17 cellular contexts compared by ENCODE assay signal in the genomic region with DNA sequence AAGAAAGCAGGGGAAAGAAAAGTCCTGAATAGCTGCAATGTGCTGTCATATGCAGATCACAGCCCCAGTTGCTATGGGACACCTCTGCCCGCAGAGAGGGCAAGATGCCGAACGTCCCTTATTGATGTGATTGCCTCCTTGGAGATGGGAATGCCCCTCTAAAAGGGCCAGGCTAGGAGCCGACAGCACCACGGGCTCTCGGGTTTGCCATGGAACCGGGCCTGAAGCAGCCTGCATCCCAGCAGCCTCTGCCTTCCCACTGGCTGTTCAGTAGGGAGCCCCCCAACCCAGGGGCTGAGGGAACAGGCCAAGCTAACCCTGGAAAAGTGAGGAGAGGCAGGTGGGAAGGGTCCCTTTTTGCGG.
DNase-seq lines count a peak whose midpoint lies in the region; ATAC-seq and TF ChIP-seq lines count a peak whose summit lies in the region.
"Had no signal": no experiment of that assay in that cellular context is flagged by ENCODE, and none has a peak within 500 bp of the region (broad histone marks: within the 10 kb centered on the region; RNA-seq: fewer than 3 reads in every experiment).

No MANE protein-coding gene starts in this region.

- H3K27me3 ChIP-seq in esophagus squamous epithelium (no peaks in the 10 kb centered on the region), thoracic aorta (replicated peaks; ENCODE audit: insufficient read depth) (no peaks in the 10 kb centered on the region)
- H3K27me3 ChIP-seq: ascending aorta, ovary had no signal

- H3K9me3 ChIP-seq in esophagus squamous epithelium: no peaks in the 10 kb centered on the region
- no peaks in the 10 kb centered on the region for H3K9me3 ChIP-seq in thoracic aorta
- H3K9me3 ChIP-seq: ascending aorta, ovary had no signal

- no peak overlapping the region for H3K4me3 Mint-ChIP-seq in nephron progenitor cell
- no peak overlapping the region for H3K4me3 Mint-ChIP-seq in glutamatergic neuron (ENCODE audit: unreplicated experiment)
- H3K4me3 Mint-ChIP-seq in activated naive CD4-positive, alpha-beta T cell treated with anti-CD3 and anti-CD28 coated beads for 36 hours: no peak overlapping the region
- H3K4me3 Mint-ChIP-seq: activated CD4-positive, alpha-beta T cell treated with anti-CD3 and anti-CD28 coated beads, Interleukin-2, amount 10 ng/mL, durations not matched to agents 7 days and 5 days; activated T-cell treated with anti-CD3 and anti-CD28 coated beads, Interleukin-2, amount 50 U/mL, for 24 hours; CD14-positive monocyte; IgD-negative memory B cell had no signal

- CTCF ChIA-PET in activated naive CD4-positive, alpha-beta T cell treated with anti-CD3 and anti-CD28 coated beads for 36 hours (lab: Charles Lee): no interaction called here

- H3K9me3 Mint-ChIP-seq in nephron progenitor cell (peaks cover 26% of the 10 kb centered on the region), glutamatergic neuron (ENCODE audit: unreplicated experiment) (peaks cover 8% of the 10 kb centered on the region)
- H3K9me3 Mint-ChIP-seq in activated naive CD4-positive, alpha-beta T cell treated with anti-CD3 and anti-CD28 coated beads for 36 hours: no peaks in the 10 kb centered on the region
- H3K9me3 Mint-ChIP-seq: activated T-cell treated with anti-CD3 and anti-CD28 coated beads, Interleukin-2, amount 50 U/mL, for 24 hours had no signal

- peaks cover 90% of the 10 kb centered on the region for H3K4me1 Mint-ChIP-seq in nephron progenitor cell
- H3K4me1 Mint-ChIP-seq in glutamatergic neuron (ENCODE audit: low read depth, unreplicated experiment): peaks cover 1% of the 10 kb centered on the region
- peaks cover 16% of the 10 kb centered on the region for H3K4me1 Mint-ChIP-seq in activated naive CD4-positive, alpha-beta T cell treated with anti-CD3 and anti-CD28 coated beads for 36 hours (ENCODE audit: low read depth)

- WGBS in esophagus squamous epithelium, 2 donors: 87 to 91% methylated on average over 8 of the region's 8 CpGs

- peaks cover 1 to 51% (median 35%) of the 10 kb centered on the region in 3 donors for H3K4me1 ChIP-seq in esophagus squamous epithelium
- peaks cover 14 to 36% of the 10 kb centered on the region in 2 donors for H3K4me1 ChIP-seq in thoracic aorta (ENCODE audit: control insufficient read depth in 1 of 2, low read depth in 2 of 2)

- no peak for DNase-seq in esophagus squamous epithelium (lab: John Stamatoyannopoulos, UW)
- DNase-seq in nephron progenitor cell: no peak
- no peak for DNase-seq in thoracic aorta (ENCODE audit: low spot score)
- DNase-seq in NK-92 treated with Interleukin-12 subunit alpha and Interleukin-12 subunit beta, amount 100 ng/mL, for 24 hours (lab: John Stamatoyannopoulos, UW): no peak
- DNase-seq in glutamatergic neuron: no peak
- no peak for DNase-seq in activated naive CD4-positive, alpha-beta T cell treated with anti-CD3 and anti-CD28 coated beads for 36 hours
- DNase-seq: activated CD4-positive, alpha-beta T cell treated with anti-CD3 and anti-CD28 coated beads, Interleukin-2, amount 10 ng/mL, durations not matched to agents 7 days and 5 days; activated T-cell treated with anti-CD3 and anti-CD28 coated beads, Interleukin-2, amount 50 U/mL, for 24 hours; NCI-H1105; stimulated activated CD4-positive, alpha-beta T cell treated with anti-CD3 and anti-CD28 coated beads, Interleukin-2, amount 100 ng/mL, for 24 hours; T-helper 9 cell had no signal

- ATAC-seq in thoracic aorta (ENCODE audit: insufficient number of reproducible peaks, low FRiP score, low read depth): no peak
- ATAC-seq in GM18867 (IDR thresholded peaks at IDR 0.05; ENCODE audit: unreplicated experiment): no peak

- no peak for TF ChIP-seq POLR2A in esophagus squamous epithelium (IDR thresholded peaks at IDR 0.05)

- H3K36me3 Mint-ChIP-seq in nephron progenitor cell (ENCODE audit: low read depth) (peaks cover 26% of the 10 kb centered on the region), glutamatergic neuron (ENCODE audit: unreplicated experiment) (peaks cover 5% of the 10 kb centered on the region)
- no peaks in the 10 kb centered on the region for H3K36me3 Mint-ChIP-seq in activated naive CD4-positive, alpha-beta T cell treated with anti-CD3 and anti-CD28 coated beads for 36 hours (ENCODE audit: low read depth)
- H3K36me3 Mint-ChIP-seq: IgD-negative memory B cell had no signal

- peak overlapping the region; percentile 98 for H3K27ac Mint-ChIP-seq in nephron progenitor cell
- no peak overlapping the region for H3K27ac Mint-ChIP-seq in glutamatergic neuron (ENCODE audit: unreplicated experiment)
- no peak overlapping the region for H3K27ac Mint-ChIP-seq in activated naive CD4-positive, alpha-beta T cell treated with anti-CD3 and anti-CD28 coated beads for 36 hours
- H3K27ac Mint-ChIP-seq: activated CD4-positive, alpha-beta T cell treated with anti-CD3 and anti-CD28 coated beads, Interleukin-2, amount 10 ng/mL, durations not matched to agents 7 days and 5 days; activated T-cell treated with anti-CD3 and anti-CD28 coated beads, Interleukin-2, amount 50 U/mL, for 24 hours had no signal

- H3K27ac ChIP-seq in VCaP: peak overlapping the region; percentile 92
- peak overlapping the region in 3 of 4 donors; percentile 40 to 68 (median 45) for H3K27ac ChIP-seq in esophagus squamous epithelium
- peak overlapping the region; percentile 26 to 53 for H3K27ac ChIP-seq in thoracic aorta
- H3K27ac ChIP-seq: ovary had no signal

- H3K36me3 ChIP-seq in esophagus squamous epithelium: no peaks in the 10 kb centered on the region
- no peaks in the 10 kb centered on the region for H3K36me3 ChIP-seq in thoracic aorta
- H3K36me3 ChIP-seq: ascending aorta, ovary had no signal

- TF ChIP-seq CTCF in VCaP (conservative IDR thresholded peaks at IDR 0.05) (no peak), esophagus squamous epithelium (IDR thresholded peaks at IDR 0.05) (no peak), nephron progenitor cell (IDR thresholded peaks at IDR 0.05) (no peak), thoracic aorta (IDR thresholded peaks at IDR 0.05) (no peak), glutamatergic neuron (IDR thresholded peaks at IDR 0.05; ENCODE audit: partially characterized antibody, unreplicated experiment) (no peak)

- intact Hi-C loops in esophagus squamous epithelium (cut with DNase I): no loop called here
- intact Hi-C loops in activated naive CD4-positive, alpha-beta T cell treated with anti-CD3 and anti-CD28 coated beads for 36 hours (cut with micrococcal nuclease): no loop called here

- H3K4me3 ChIP-seq in esophagus squamous epithelium (no peak overlapping the region), thoracic aorta (no peak overlapping the region)
- H3K4me3 ChIP-seq: ascending aorta, ovary had no signal

- peaks cover 3% of the 10 kb centered on the region for H3K27me3 Mint-ChIP-seq in nephron progenitor cell (ENCODE audit: low read depth, poor library complexity)
- H3K27me3 Mint-ChIP-seq in glutamatergic neuron (ENCODE audit: unreplicated experiment): peaks cover 4% of the 10 kb centered on the region
- no peaks in the 10 kb centered on the region for H3K27me3 Mint-ChIP-seq in activated naive CD4-positive, alpha-beta T cell treated with anti-CD3 and anti-CD28 coated beads for 36 hours (ENCODE audit: low read depth)
- H3K27me3 Mint-ChIP-seq: activated CD4-positive, alpha-beta T cell treated with anti-CD3 and anti-CD28 coated beads, Interleukin-2, amount 10 ng/mL, durations not matched to agents 7 days and 5 days; activated T-cell treated with anti-CD3 and anti-CD28 coated beads, Interleukin-2, amount 50 U/mL, for 24 hours; IgD-negative memory B cell had no signal

Comparison
In these comparisons a context has a peak if more than half of its experiments do, and no peak if none do; other contexts are left out.
1. H3K27ac ChIP-seq: peak in every context shown above with its lines; median percentile 92 in VCaP; 45 in esophagus squamous epithelium; 40 in thoracic aorta.